12 cellular contexts compared by ENCODE assay signal in genomic region chr11:35598254-35599125, GRCh38. TPM values are rescaled to one million over a fixed set of nuclear protein-coding genes. Genes with fewer than 3 reads are reported as not detected.
DNase-seq lines count a peak whose midpoint lies in the region; ATAC-seq and TF ChIP-seq lines count a peak whose summit lies in the region.
"Had no signal": no experiment of that assay in that cellular context is flagged by ENCODE, and none has a peak within 500 bp of the region (broad histone marks: within the 10 kb centered on the region; RNA-seq: fewer than 3 reads in every experiment).

No MANE protein-coding gene starts in this region.

- no peak overlapping the region; the same call in 1 of the 2 replicates for H3K9ac ChIP-seq in KMS-11

- no peaks in the 10 kb centered on the region for H3F3A ChIP-seq in GM23338 (replicated peaks; ENCODE audit: low read depth)

- H3K4me2 ChIP-seq in GM23338, result no peak overlapping the region
- peak overlapping the region; percentile 64 for H3K4me2 ChIP-seq in KMS-11

- H3K4me3 Mint-ChIP-seq in GM23338, result no peak overlapping the region
- H3K4me3 Mint-ChIP-seq in osteocyte (ENCODE audit: unreplicated experiment), result no peak overlapping the region

- H3K4me1 Mint-ChIP-seq in GM23338 (no peaks in the 10 kb centered on the region), osteocyte (ENCODE audit: unreplicated experiment) (peaks cover 4% of the 10 kb centered on the region)

- H3K36me3 Mint-ChIP-seq in GM23338 (ENCODE audit: low read depth) (no peaks in the 10 kb centered on the region), osteocyte (ENCODE audit: unreplicated experiment) (no peaks in the 10 kb centered on the region)

- H3K79me2 ChIP-seq in GM23338 (replicated peaks; ENCODE audit: insufficient read depth), result no peaks in the 10 kb centered on the region
- H3K79me2 ChIP-seq in KMS-11 (ENCODE audit: insufficient read depth, low read depth), result no peaks in the 10 kb centered on the region

- H3K27me3 Mint-ChIP-seq in GM23338 (ENCODE audit: insufficient read depth, low read depth, poor library complexity), result no peaks in the 10 kb centered on the region
- no peaks in the 10 kb centered on the region for H3K27me3 Mint-ChIP-seq in osteocyte (ENCODE audit: unreplicated experiment)

- TF ChIP-seq CTCF in GM23338 (conservative IDR thresholded peaks at IDR 0.05; ENCODE audit: low read depth in 2 of 2) (no peak), KMS-11 (conservative IDR thresholded peaks at IDR 0.05; ENCODE audit: low read depth, low read length) (no peak), osteocyte (IDR thresholded peaks at IDR 0.05) (no peak)

- no peaks in the 10 kb centered on the region for H4K20me1 ChIP-seq in GM23338 (replicated peaks; ENCODE audit: insufficient read depth)
- no peaks in the 10 kb centered on the region for H4K20me1 ChIP-seq in KMS-11 (ENCODE audit: insufficient read depth)

- H3K4me1 ChIP-seq in GM23338 (ENCODE audit: insufficient read depth) (no peaks in the 10 kb centered on the region), KMS-11 (ENCODE audit: low read depth, poor library complexity, severe bottlenecking) (peaks cover 46% of the 10 kb centered on the region)

- H3K4me3 ChIP-seq in GM23338 (no peak overlapping the region), KMS-11 (IDR thresholded peaks at IDR 0.05; ENCODE audit: insufficient read depth, low read depth, low read length) (no peak overlapping the region)

- ATAC-seq in GM23338 (no peak), HG03135 (IDR thresholded peaks at IDR 0.05; ENCODE audit: unreplicated experiment) (no peak)

- peak; percentile 3 to 4 for DNase-seq in activated CD4-positive, alpha-beta T cell treated with anti-CD3 and anti-CD28 coated beads, Interleukin-2, amount 50 U/mL, for 48 hours
- DNase-seq in activated CD4-positive, alpha-beta T cell treated with anti-CD3 and anti-CD28 coated beads for 1 hour, result no peak
- DNase-seq in GM23338 (ENCODE audit: low spot score) (no peak), osteocyte (ENCODE audit: extremely low spot score, unreplicated experiment) (no peak), NCI-H526 (lab: John Stamatoyannopoulos, UW) (no peak), occipital lobe (lab: John Stamatoyannopoulos, UW) (no peak)
- DNase-seq: ACHN; effector memory CD4-positive, alpha-beta T cell; GDM1; NCI-H1930 had no signal

- H3K27ac Mint-ChIP-seq in GM23338 (no peak overlapping the region), osteocyte (ENCODE audit: unreplicated experiment) (peak overlapping the region; percentile 0)

- no peaks in the 10 kb centered on the region for H3K9me2 ChIP-seq in GM23338 (ENCODE audit: insufficient read depth)

- H3K36me3 ChIP-seq in GM23338 (ENCODE audit: insufficient read depth), result no peaks in the 10 kb centered on the region
- no peaks in the 10 kb centered on the region for H3K36me3 ChIP-seq in KMS-11 (ENCODE audit: insufficient read depth)

- H3K9me3 Mint-ChIP-seq in GM23338, result no peaks in the 10 kb centered on the region
- no peaks in the 10 kb centered on the region for H3K9me3 Mint-ChIP-seq in osteocyte (ENCODE audit: unreplicated experiment)

- H3K27me3 ChIP-seq in GM23338 (ENCODE audit: insufficient read depth) (no peaks in the 10 kb centered on the region), KMS-11 (ENCODE audit: insufficient read depth, low read depth) (no peaks in the 10 kb centered on the region)

- H3K27ac ChIP-seq in GM23338 (ENCODE audit: low read depth), result no peak overlapping the region
- H3K27ac ChIP-seq in KMS-11, result peak overlapping the region; percentile 49

- H2AFZ ChIP-seq in GM23338, result 0 out of 2 replicates have a peak overlapping the region, but pooled peaks have one; percentile 76
- 0 out of 2 replicates have a peak overlapping the region, but pooled peaks have one; percentile 23 for H2AFZ ChIP-seq in KMS-11 (ENCODE audit: low read depth)

TF ChIP-seq in GM23338, 12 proteins besides CTCF, POLR2A, EP300 and RAD21 (continues in another document):
- TF ChIP-seq, protein P1, sequence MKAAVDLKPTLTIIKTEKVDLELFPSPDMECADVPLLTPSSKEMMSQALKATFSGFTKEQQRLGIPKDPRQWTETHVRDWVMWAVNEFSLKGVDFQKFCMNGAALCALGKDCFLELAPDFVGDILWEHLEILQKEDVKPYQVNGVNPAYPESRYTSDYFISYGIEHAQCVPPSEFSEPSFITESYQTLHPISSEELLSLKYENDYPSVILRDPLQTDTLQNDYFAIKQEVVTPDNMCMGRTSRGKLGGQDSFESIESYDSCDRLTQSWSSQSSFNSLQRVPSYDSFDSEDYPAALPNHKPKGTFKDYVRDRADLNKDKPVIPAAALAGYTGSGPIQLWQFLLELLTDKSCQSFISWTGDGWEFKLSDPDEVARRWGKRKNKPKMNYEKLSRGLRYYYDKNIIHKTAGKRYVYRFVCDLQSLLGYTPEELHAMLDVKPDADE (IDR thresholded peaks at IDR 0.05), result no peak
- TF ChIP-seq NANOG (IDR thresholded peaks at IDR 0.05; ENCODE audit: borderline replicate concordance) (no peak), CREB1 (CRISPR knock-in tag; IDR thresholded peaks at IDR 0.05; ENCODE audit: low read depth) (no peak), ZNF331 (CRISPR knock-in tag; IDR thresholded peaks at IDR 0.05; ENCODE audit: low read depth) (no peak), POLR2AphosphoS5 (IDR thresholded peaks at IDR 0.05; ENCODE audit: low read depth) (no peak), REST (IDR thresholded peaks at IDR 0.05; ENCODE audit: unreplicated experiment) (no peak)

RNA-seq across cellular contexts. Expression of gene FJX1, which starts 19.8 kb away (rescaled TPM):
- 16.1 and 18.4 TPM in 2 replicates for total RNA-seq in GM23338 (2014; rRNA removed; shearing (Covaris generic))
- polyA plus RNA-seq in GM23338 (2016; fragmentation: Nextera tagmentation; extraction: Ambion mirVana), result 9.4 and 10.0 TPM in 2 replicates
- total RNA-seq in osteocyte (20.2 and 21.6 TPM in 2 replicates), occipital lobe (78.8 TPM)

Comparison
In these comparisons a context has a peak if more than half of its experiments do, and no peak if none do; other contexts are left out.
1. DNase-seq: peak in activated CD4-positive, alpha-beta T cell treated with anti-CD3 and anti-CD28 coated beads, Interleukin-2, amount 50 U/mL, for 48 hours (2 of 2); none in activated CD4-positive, alpha-beta T cell treated with anti-CD3 and anti-CD28 coated beads for 1 hour (single experiment), GM23338 (single experiment), osteocyte (single experiment), NCI-H526 (0 of 2) and occipital lobe (single experiment).